Comparison of ENCODE assay signal across 8 cellular contexts in genomic region chr1:213374369-213374768, GRCh38.
DNase-seq lines count a peak whose midpoint lies in the region; ATAC-seq, FAIRE-seq and TF ChIP-seq lines count a peak whose summit lies in the region.

No MANE protein-coding gene starts in this region.

- H3K4me2 ChIP-seq in HCT116 (ENCODE audit: low read length) (no peak overlapping the region), astrocyte (ENCODE audit: low read length) (no peak overlapping the region)

- H3K36me3 ChIP-seq in HCT116 (ENCODE audit: control insufficient read depth in 1 of 2, insufficient read depth in 2 of 2, low read length in 2 of 2) (no peaks in the 10 kb centered on the region), astrocyte (ENCODE audit: insufficient read depth, low read length) (no peaks in the 10 kb centered on the region), iPS DF 6.9 (ENCODE audit: control insufficient read depth, insufficient read depth, low read length) (no peaks in the 10 kb centered on the region)

- H3K27me3 Mint-ChIP-seq in astrocyte (ENCODE audit: low read depth, unreplicated experiment) = no peaks in the 10 kb centered on the region

- H2AFZ ChIP-seq in HCT116 (ENCODE audit: low read depth, low read length, poor library complexity, severe bottlenecking) = no peak overlapping the region
- peak overlapping the region; percentile 28 for H2AFZ ChIP-seq in astrocyte (ENCODE audit: low read depth, low read length)

- H3K27ac ChIP-seq in HCT116 (ENCODE audit: low read depth, low read length) (no peak overlapping the region), astrocyte (ENCODE audit: low read depth, low read length) (no peak overlapping the region), iPS DF 6.9 (ENCODE audit: low read length) (no peak overlapping the region)

- POLR2A ChIA-PET in HCT116 (lab: Charles Lee) = no interaction called here

- H3K4me1 ChIP-seq in HCT116 (ENCODE audit: control insufficient read depth in 1 of 2, insufficient read depth in 2 of 2, low read length in 2 of 2) = no peaks in the 10 kb centered on the region
- peaks cover 4% of the 10 kb centered on the region for H3K4me1 ChIP-seq in astrocyte (ENCODE audit: insufficient read depth, low read length)
- peaks cover 3% of the 10 kb centered on the region; the same call in 1 of the 2 replicates for H3K4me1 ChIP-seq in iPS DF 6.9 (ENCODE audit: control insufficient read depth, insufficient read depth, low read length)

- peak; percentile 88 for ATAC-seq in HCT116

- no peak overlapping the region for H3K4me3 Mint-ChIP-seq in astrocyte (ENCODE audit: unreplicated experiment)

- CTCF ChIA-PET in HCT116 (lab: Charles Lee) = interaction anchor here (1.0 kb wide), 1 partner anchor 748 kb away, joined by 5 read pairs; no protein-coding TSS in a partner anchor

- H3K36me3 Mint-ChIP-seq in astrocyte (ENCODE audit: low read depth, unreplicated experiment) = no peaks in the 10 kb centered on the region

- H3K79me2 ChIP-seq in HCT116 (ENCODE audit: insufficient read depth, low read length) = no peaks in the 10 kb centered on the region
- H3K79me2 ChIP-seq in astrocyte (ENCODE audit: insufficient read depth, low read length) = no peaks in the 10 kb centered on the region

- no peak overlapping the region for H3K27ac Mint-ChIP-seq in astrocyte (ENCODE audit: unreplicated experiment)

- TF ChIP-seq POLR2A in HCT116 (IDR thresholded peaks at IDR 0.05; ENCODE audit: borderline replicate concordance, extremely low read depth, insufficient read depth, insufficient read length) = no peak

- no TSS peak for BruUV-seq in HCT116 (replicated peaks; lab: Mats Ljungman, UMichigan)

- DNase-seq in NCI-H1417 (lab: John Stamatoyannopoulos, UW) (peak; percentile 66 to 80 (median 71)), NCI-H1417 treated with DMSO at 0.1 percent for 48 hours (lab: John Stamatoyannopoulos, UW) (no peak), HCT116 (ENCODE audit: low read depth, low spot score) (peak; percentile 40), MV-4-11 (lab: John Stamatoyannopoulos, UW) (peak; percentile 22), SKM-1 treated with dmso at 0.1 percent for 144 hours (lab: John Stamatoyannopoulos, UW; ENCODE audit: unreplicated experiment) (peak; percentile 66), astrocyte (ENCODE audit: low read depth) (peak; percentile 4), iPS DF 6.9 (ENCODE audit: low read depth, low spot score) (peak; percentile 63)
- peak; percentile 25 to 53 for DNase-seq in stimulated activated CD4-positive, alpha-beta T cell treated with anti-CD3 and anti-CD28 coated beads, Interleukin-1b, Interleukin-23, amount 100 ng/mL, for 4 hours (ENCODE audit: low read depth in 2 of 2)

- RAD21 ChIA-PET in HCT116 (lab: Charles Lee; ENCODE audit: low non-redundant PET in 1 of 2, low total read pairs in 2 of 2, uncharacterized antibody in 2 of 2, unreplicated experiment in 2 of 2) = no interaction called here

- peaks cover 10% of the 10 kb centered on the region for H3K4me1 Mint-ChIP-seq in astrocyte (ENCODE audit: low read depth, unreplicated experiment)

- peak; percentile 62 to 98 (median 94); a peak in 5 of 6 replicates for TF ChIP-seq CTCF in HCT116 (IDR thresholded peaks at IDR 0.05 in 2 of 3, conservative IDR thresholded peaks at IDR 0.05 in 1 of 3; ENCODE audit: borderline replicate concordance in 1 of 3, insufficient read depth in 1 of 3, low read depth in 2 of 3, low read length in 2 of 3)
- TF ChIP-seq CTCF in astrocyte (IDR thresholded peaks at IDR 0.05; ENCODE audit: insufficient read depth, low read depth, low read length) = peak; percentile 93

- TF ChIP-seq RAD21 in HCT116 (IDR thresholded peaks at IDR 0.05; ENCODE audit: low read depth) = peak; percentile 83

- H3K9ac ChIP-seq in HCT116 (ENCODE audit: low read length) (no peak overlapping the region), astrocyte (ENCODE audit: low read length) (no peak overlapping the region)

- intact Hi-C loops in HCT116 (cut with micrococcal nuclease) = loop anchor here (1.0 to 5.0 kb wide), 2 partner anchors 749 to 953 kb away; no protein-coding TSS in a partner anchor

- H3K27me3 ChIP-seq in HCT116 (ENCODE audit: insufficient read depth, low read length) = no peaks in the 10 kb centered on the region
- no peaks in the 10 kb centered on the region for H3K27me3 ChIP-seq in astrocyte (ENCODE audit: insufficient read depth, low read length)
- H3K27me3 ChIP-seq in iPS DF 6.9 (ENCODE audit: control insufficient read depth, insufficient read depth, low read length) = no peaks in the 10 kb centered on the region

- H4K20me1 ChIP-seq in HCT116 (ENCODE audit: insufficient read depth) = no peaks in the 10 kb centered on the region
- H4K20me1 ChIP-seq in astrocyte (ENCODE audit: insufficient read depth, low read length) = no peaks in the 10 kb centered on the region

- no peaks in the 10 kb centered on the region for H3K9me2 ChIP-seq in HCT116 (ENCODE audit: insufficient read depth)

- H3K9me3 ChIP-seq in HCT116 (ENCODE audit: control insufficient read depth in 1 of 2, insufficient read depth in 1 of 2, low read depth in 1 of 2, low read length in 2 of 2) (no peaks in the 10 kb centered on the region), astrocyte (ENCODE audit: insufficient read depth, low read depth, low read length) (no peaks in the 10 kb centered on the region), iPS DF 6.9 (ENCODE audit: control insufficient read depth, insufficient read depth, low read length) (no peaks in the 10 kb centered on the region)

- no peak overlapping the region for H3K4me3 ChIP-seq in HCT116 (replicated peaks in 1 of 2; ENCODE audit: low read depth in 1 of 2, low read length in 2 of 2)
- no peak overlapping the region for H3K4me3 ChIP-seq in astrocyte (ENCODE audit: insufficient read depth, low read depth, low read length)
- H3K4me3 ChIP-seq in iPS DF 6.9 (ENCODE audit: low read length) = no peak overlapping the region

- H3K9me3 Mint-ChIP-seq in astrocyte (ENCODE audit: unreplicated experiment) = no peaks in the 10 kb centered on the region

- FAIRE-seq in astrocyte (lab: Jason Lieb, UNC) = no peak

- no CpG with 5 or more reads among the region's 5 CpGs for WGBS in iPS DF 6.9 (ENCODE audit: insufficient coverage, insufficient read length)

TF ChIP-seq in HCT116, 20 proteins besides CTCF, POLR2A, EP300 and RAD21:
- no peak for TF ChIP-seq ATF3 (IDR thresholded peaks at IDR 0.05)
- no peak for TF ChIP-seq CBX3 (IDR thresholded peaks at IDR 0.05; ENCODE audit: low read depth)
- TF ChIP-seq, protein P1, sequence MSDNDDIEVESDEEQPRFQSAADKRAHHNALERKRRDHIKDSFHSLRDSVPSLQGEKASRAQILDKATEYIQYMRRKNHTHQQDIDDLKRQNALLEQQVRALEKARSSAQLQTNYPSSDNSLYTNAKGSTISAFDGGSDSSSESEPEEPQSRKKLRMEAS (IDR thresholded peaks at IDR 0.05) = no peak
- no peak for TF ChIP-seq SP1 (IDR thresholded peaks at IDR 0.05; ENCODE audit: low read depth)
- TF ChIP-seq SIN3A (IDR thresholded peaks at IDR 0.05; ENCODE audit: low read depth) = no peak
- no peak for TF ChIP-seq TCF7L2 (IDR thresholded peaks at IDR 0.05; ENCODE audit: borderline replicate concordance, extremely low read depth, insufficient read depth, insufficient read length)
- TF ChIP-seq EZH2phosphoT487 (IDR thresholded peaks at IDR 0.05; ENCODE audit: borderline replicate concordance) = no peak
- no peak for TF ChIP-seq EZH2 (IDR thresholded peaks at IDR 0.05)
- TF ChIP-seq YY1 (IDR thresholded peaks at IDR 0.05; ENCODE audit: extremely low read depth, insufficient replicate concordance, low read depth, low read length) = no peak
- TF ChIP-seq ZFX (IDR thresholded peaks at IDR 0.05) = no peak
- no peak for TF ChIP-seq POLR2AphosphoS5 (IDR thresholded peaks at IDR 0.05; ENCODE audit: low read depth, low read length)
- no peak for TF ChIP-seq EGR1 (IDR thresholded peaks at IDR 0.05; ENCODE audit: low read depth)
- no peak for TF ChIP-seq SRF (IDR thresholded peaks at IDR 0.05; ENCODE audit: low read depth)
- no peak for TF ChIP-seq FOSL1 (IDR thresholded peaks at IDR 0.05; ENCODE audit: low read depth)
- TF ChIP-seq, protein P2, sequence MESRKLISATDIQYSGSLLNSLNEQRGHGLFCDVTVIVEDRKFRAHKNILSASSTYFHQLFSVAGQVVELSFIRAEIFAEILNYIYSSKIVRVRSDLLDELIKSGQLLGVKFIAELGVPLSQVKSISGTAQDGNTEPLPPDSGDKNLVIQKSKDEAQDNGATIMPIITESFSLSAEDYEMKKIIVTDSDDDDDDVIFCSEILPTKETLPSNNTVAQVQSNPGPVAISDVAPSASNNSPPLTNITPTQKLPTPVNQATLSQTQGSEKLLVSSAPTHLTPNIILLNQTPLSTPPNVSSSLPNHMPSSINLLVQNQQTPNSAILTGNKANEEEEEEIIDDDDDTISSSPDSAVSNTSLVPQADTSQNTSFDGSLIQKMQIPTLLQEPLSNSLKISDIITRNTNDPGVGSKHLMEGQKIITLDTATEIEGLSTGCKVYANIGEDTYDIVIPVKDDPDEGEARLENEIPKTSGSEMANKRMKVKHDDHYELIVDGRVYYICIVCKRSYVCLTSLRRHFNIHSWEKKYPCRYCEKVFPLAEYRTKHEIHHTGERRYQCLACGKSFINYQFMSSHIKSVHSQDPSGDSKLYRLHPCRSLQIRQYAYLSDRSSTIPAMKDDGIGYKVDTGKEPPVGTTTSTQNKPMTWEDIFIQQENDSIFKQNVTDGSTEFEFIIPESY (IDR thresholded peaks at IDR 0.05; ENCODE audit: extremely low read depth, insufficient replicate concordance, low read length) = no peak
- TF ChIP-seq CEBPB (IDR thresholded peaks at IDR 0.05; ENCODE audit: low read depth) = no peak
- TF ChIP-seq ELF1 (IDR thresholded peaks at IDR 0.05; ENCODE audit: borderline replicate concordance, low read depth) = no peak
